Comparison of ENCODE assay signal across 10 cellular contexts in genomic region chr2:184611221-184612085, GRCh38. TPM values are rescaled to one million over a fixed set of nuclear protein-coding genes. Genes with fewer than 3 reads are reported as not detected.
DNase-seq lines count a peak whose midpoint lies in the region; ATAC-seq, FAIRE-seq and TF ChIP-seq lines count a peak whose summit lies in the region.
"Had no signal": no experiment of that assay in that cellular context is flagged by ENCODE, and none has a peak within 500 bp of the region (broad histone marks: within the 10 kb centered on the region; RNA-seq: fewer than 3 reads in every experiment).

No MANE protein-coding gene starts in this region.

- no peak for ATAC-seq in GM19328 (IDR thresholded peaks at IDR 0.05; ENCODE audit: unreplicated experiment)
- ATAC-seq in HG02571 (IDR thresholded peaks at IDR 0.05; ENCODE audit: unreplicated experiment) = no peak
- ATAC-seq in HG02759 (IDR thresholded peaks at IDR 0.05; ENCODE audit: unreplicated experiment) = no peak

- peak; percentile 95 for FAIRE-seq in A204.1 (lab: Jason Lieb, UNC)
- FAIRE-seq in GM18507 (lab: Jason Lieb, UNC) = peak; percentile 31

- TF ChIP-seq CTCF in fibroblast of villous mesenchyme (IDR thresholded peaks at IDR 0.05; ENCODE audit: insufficient read depth, low read depth, low read length) = peak; percentile 24

- H3K4me3 ChIP-seq in fibroblast of villous mesenchyme (ENCODE audit: low read depth, low read length) = no peak overlapping the region

- no peak for DNase-seq in GM18507 (ENCODE audit: extremely low spot score, insufficient read length, low read depth)
- DNase-seq in OCI-M1 (lab: John Stamatoyannopoulos, UW) = peak; percentile 74
- peak; percentile 25 for DNase-seq in fibroblast of villous mesenchyme (ENCODE audit: low read depth)
- no peak for DNase-seq in stimulated activated naive CD4-positive, alpha-beta T cell treated with Interleukin-2 at 50 U/mL for 16 hours (lab: John Stamatoyannopoulos, UW)
- DNase-seq: NK-92 treated with Interleukin-12 subunit alpha and Interleukin-12 subunit beta, amount 100 ng/mL, for 24 hours; stimulated activated CD4-positive, alpha-beta T cell treated with anti-CD3 and anti-CD28 coated beads, Interleukin-1b, Interleukin-23, amount 100 ng/mL, for 48 hours had no signal

RNA-seq across cellular contexts. Expression of gene ZNF804A, which starts 13.1 kb away (rescaled TPM):
- total RNA-seq in fibroblast of villous mesenchyme = 5.8 and 10.8 TPM in 2 replicates

Comparison
In these comparisons a context has a peak if more than half of its experiments do, and no peak if none do; other contexts are left out.
1. DNase-seq: peak in OCI-M1 (single experiment) and fibroblast of villous mesenchyme (single experiment); none in GM18507 (single experiment) and stimulated activated naive CD4-positive, alpha-beta T cell treated with Interleukin-2 at 50 U/mL for 16 hours (single experiment).